Comparison of ENCODE assay signal across 1 cellular context in genomic region chr10:91562839-91563581, GRCh38.
TF ChIP-seq lines count a peak whose summit lies in the region.

No MANE protein-coding gene starts in this region.

TF ChIP-seq in HepG2, 621 proteins besides CTCF, POLR2A, EP300 and RAD21 (continued from another document):
- TF ChIP-seq ZNF784 (CRISPR knock-in tag; IDR thresholded peaks at IDR 0.05; ENCODE audit: borderline replicate concordance) (0 out of 2 replicates have a peak, but pooled peaks have one; percentile 59), ZSCAN5A (CRISPR knock-in tag; IDR thresholded peaks at IDR 0.05; ENCODE audit: borderline replicate concordance) (peak; percentile 55; the same call in 1 of the 2 replicates), FUBP1 (CRISPR knock-in tag; IDR thresholded peaks at IDR 0.05; ENCODE audit: borderline replicate concordance) (no peak)
TF ChIP-seq in HepG2: peak in this region for 4.
